ENCODE assay signal across 9 cellular contexts in genomic region chr9:34675048-34675714, GRCh38. TPM values are rescaled to one million over a fixed set of nuclear protein-coding genes. Genes with fewer than 3 reads are reported as not detected.
DNase-seq lines count a peak whose midpoint lies in the region; ATAC-seq, FAIRE-seq and TF ChIP-seq lines count a peak whose summit lies in the region.
"Had no signal": no experiment of that assay in that cellular context is flagged by ENCODE, and none has a peak within 500 bp of the region (broad histone marks: within the 10 kb centered on the region; RNA-seq: fewer than 3 reads in every experiment).

No MANE protein-coding gene starts in this region.

- H3K4me2 ChIP-seq in endothelial cell of umbilical vein (ENCODE audit: insufficient read depth, low read length), result no peak overlapping the region

- TF ChIP-seq CTCF in BJ (IDR thresholded peaks at IDR 0.05; ENCODE audit: insufficient read depth, low read depth, low read length) (peak; percentile 88), endothelial cell of umbilical vein (IDR thresholded peaks at IDR 0.05; ENCODE audit: extremely low read depth in 1 of 2, insufficient read depth in 1 of 2, low read depth in 1 of 2, low read length in 2 of 2) (peak; percentile 86 to 94), tibial artery (IDR thresholded peaks at IDR 0.05) (peak; percentile 27 to 41)

- peak; percentile 88 for FAIRE-seq in endothelial cell of umbilical vein (lab: Jason Lieb, UNC)

- H3K4me1 ChIP-seq in endothelial cell of umbilical vein (ENCODE audit: control insufficient read depth, extremely low read depth, insufficient read depth, low read length) (no peaks in the 10 kb centered on the region), tibial artery (no peaks in the 10 kb centered on the region)

- no peaks in the 10 kb centered on the region for H4K20me1 ChIP-seq in endothelial cell of umbilical vein (replicated peaks; ENCODE audit: control insufficient read depth, extremely low read depth, insufficient read depth, low read length)

- no peak overlapping the region for H3K9ac ChIP-seq in endothelial cell of umbilical vein (replicated peaks; ENCODE audit: extremely low read depth, insufficient read depth, low read length)

- POLR2A ChIA-PET in BJ (lab: Charles Lee), result no interaction called here
- POLR2A ChIA-PET in endothelial cell of umbilical vein (lab: Charles Lee), result no interaction called here
- POLR2A ChIA-PET in naive thymus-derived CD8-positive, alpha-beta T cell (lab: Charles Lee), result no interaction called here

- CTCF ChIA-PET in BJ (lab: Yijun Ruan, JAX), result interaction anchor here (0.7 to 3.4 kb wide), 11 partner anchors 9 to 39 kb away, joined by 3 to 45 read pairs (median 5); partner anchors contain the start of gene CCL27
- CTCF ChIA-PET in endothelial cell of umbilical vein (lab: Charles Lee), result interaction anchor here (1.1 to 6.2 kb wide), 7 partner anchors 10 to 310 kb away, joined by 3 to 92 read pairs (median 4); no protein-coding TSS in a partner anchor

- H3K27ac Mint-ChIP-seq in naive thymus-derived CD8-positive, alpha-beta T cell, result peak overlapping the region in 2 of 10 donors; percentile 19 to 57

- dilution Hi-C loops in endothelial cell of umbilical vein (cut with MboI; ENCODE audit: extremely low pct_ligation_motif_present, low sequenced_read_pairs), result no loop called here

- peak; percentile 60 for ATAC-seq in GM21723 (IDR thresholded peaks at IDR 0.05; ENCODE audit: unreplicated experiment)
- peak; percentile 65 to 87 for ATAC-seq in naive thymus-derived CD8-positive, alpha-beta T cell
- ATAC-seq in GM18511 (IDR thresholded peaks at IDR 0.05; ENCODE audit: unreplicated experiment), result no peak

- BruUV-seq in endothelial cell of umbilical vein (replicated peaks; lab: Mats Ljungman, UMichigan), result no TSS peak

- H3K9me3 ChIP-seq in endothelial cell of umbilical vein (replicated peaks; ENCODE audit: control insufficient read depth, insufficient read depth, low read length), result no peaks in the 10 kb centered on the region
- H3K9me3 ChIP-seq in tibial artery, result no peaks in the 10 kb centered on the region
- H3K9me3 ChIP-seq: ovary had no signal

- TF ChIP-seq POLR2A in endothelial cell of umbilical vein (IDR thresholded peaks at IDR 0.05; ENCODE audit: low read depth, low read length), result no peak

- H3K27me3 Mint-ChIP-seq in naive thymus-derived CD8-positive, alpha-beta T cell, result no peaks in the 10 kb centered on the region

- H3K9me3 Mint-ChIP-seq in naive thymus-derived CD8-positive, alpha-beta T cell, result peaks cover 0 to 7% (median 0%) of the 10 kb centered on the region in 9 donors

- intact Hi-C loops in endothelial cell of umbilical vein (cut with micrococcal nuclease), result loop anchor here (1.0 to 10.0 kb wide), 3 partner anchors 10 to 310 kb away; partner anchors contain the start of gene DNAJB5
- intact Hi-C loops in tibial artery (cut with DNase I; ENCODE audit: low total_unique reads), result no loop called here

- H2AFZ ChIP-seq in endothelial cell of umbilical vein (ENCODE audit: low read depth, low read length), result no peak overlapping the region

- no peak overlapping the region for H3K27ac ChIP-seq in endothelial cell of umbilical vein (ENCODE audit: insufficient read depth, low read depth, low read length)
- no peak overlapping the region for H3K27ac ChIP-seq in tibial artery
- H3K27ac ChIP-seq: ovary had no signal

- H3K36me3 Mint-ChIP-seq in naive thymus-derived CD8-positive, alpha-beta T cell, result peaks cover 0 to 5% (median 0%) of the 10 kb centered on the region in 3 donors

- no peaks in the 10 kb centered on the region for H3K9me1 ChIP-seq in endothelial cell of umbilical vein (replicated peaks; ENCODE audit: control insufficient read depth, extremely low read depth, insufficient read depth, low read length)

- H3K4me1 Mint-ChIP-seq in naive thymus-derived CD8-positive, alpha-beta T cell, result peaks cover 0 to 2% (median under 1%) of the 10 kb centered on the region in 4 donors

- no peaks in the 10 kb centered on the region for H3K79me2 ChIP-seq in endothelial cell of umbilical vein (ENCODE audit: control insufficient read depth, insufficient read depth, low read length)

- H3K36me3 ChIP-seq in BJ (ENCODE audit: control insufficient read depth, insufficient read depth, low read length) (peaks cover 2% of the 10 kb centered on the region), endothelial cell of umbilical vein (ENCODE audit: control insufficient read depth in 2 of 2, extremely low read depth in 1 of 2, insufficient read depth in 2 of 2, low read length in 2 of 2) (no peaks in the 10 kb centered on the region), tibial artery (peaks cover 0 to 10% (median 7%) of the 10 kb centered on the region in 3 donors)
- H3K36me3 ChIP-seq: ovary had no signal

- H3K4me3 Mint-ChIP-seq in naive thymus-derived CD8-positive, alpha-beta T cell, result no peak overlapping the region

- H3K27me3 ChIP-seq in BJ (ENCODE audit: control insufficient read depth, insufficient read depth, low read length), result no peaks in the 10 kb centered on the region
- no peaks in the 10 kb centered on the region for H3K27me3 ChIP-seq in endothelial cell of umbilical vein (ENCODE audit: control insufficient read depth in 2 of 2, insufficient read depth in 2 of 2, low read length in 2 of 2)
- no peaks in the 10 kb centered on the region for H3K27me3 ChIP-seq in tibial artery
- H3K27me3 ChIP-seq: ovary had no signal

- DNase-seq in BJ (ENCODE audit: low read depth) (no peak), NCI-H526 (lab: John Stamatoyannopoulos, UW) (peak; percentile 60 to 91), endothelial cell of umbilical vein (ENCODE audit: low read depth, low spot score) (peak; percentile 72), tibial artery (peak in 1 of 2 donors; percentile 54)
- peak; percentile 48 to 57 for DNase-seq in activated CD4-positive, alpha-beta T cell treated with anti-CD3 and anti-CD28 coated beads, Interleukin-2, amount 50 U/mL, for 4 hours
- DNase-seq in naive thymus-derived CD8-positive, alpha-beta T cell, result peak; percentile 21 to 78 (median 38)

- H3K4me3 ChIP-seq in BJ (ENCODE audit: low read depth, low read length) (no peak overlapping the region), endothelial cell of umbilical vein (replicated peaks in 1 of 3; ENCODE audit: insufficient read depth in 1 of 3, low read depth in 1 of 3, low read length in 3 of 3) (no peak overlapping the region), tibial artery (no peak overlapping the region)
- H3K4me3 ChIP-seq: ovary had no signal

RNA-seq across cellular contexts. Expression of gene CCL27, which starts 12.7 kb away (rescaled TPM):
- 0.11 and 0.12 TPM in 2 replicates for polyA plus RNA-seq in BJ (2011; rRNA removed)
- polyA minus RNA-seq in BJ (2011; rRNA and poly(A)+ RNA removed), result not detected in 2 replicates
- not detected in 2 replicates for total RNA-seq in endothelial cell of umbilical vein
- not detected in 2 replicates for polyA plus RNA-seq in endothelial cell of umbilical vein
- not detected in 2 replicates for polyA plus RNA-seq in endothelial cell of umbilical vein (2011; cell fraction: cytosol; rRNA removed)
- polyA plus RNA-seq in endothelial cell of umbilical vein (2011; cell fraction: nucleus; rRNA removed), result not detected in 2 replicates
- not detected in 2 replicates for polyA plus RNA-seq in endothelial cell of umbilical vein (2012)
- polyA minus RNA-seq in endothelial cell of umbilical vein, result not detected in 2 replicates
- not detected for polyA minus RNA-seq in endothelial cell of umbilical vein (2011; cell fraction: cytosol; rRNA and poly(A)+ RNA removed)
- polyA minus RNA-seq in endothelial cell of umbilical vein (2011; cell fraction: nucleus; rRNA and poly(A)+ RNA removed), result not detected in 2 replicates
- not detected for total RNA-seq in naive thymus-derived CD8-positive, alpha-beta T cell
- not detected for polyA plus RNA-seq in naive thymus-derived CD8-positive, alpha-beta T cell

RNA-seq across cellular contexts. Expression of gene CCL19, which starts 15.9 kb away (rescaled TPM):
- polyA plus RNA-seq in BJ (2011; rRNA removed), result not detected in 2 replicates
- not detected in 2 replicates for polyA minus RNA-seq in BJ (2011; rRNA and poly(A)+ RNA removed)
- not detected in 2 replicates for total RNA-seq in endothelial cell of umbilical vein
- polyA plus RNA-seq in endothelial cell of umbilical vein, result not detected in 2 replicates
- polyA plus RNA-seq in endothelial cell of umbilical vein (2011; cell fraction: cytosol; rRNA removed), result not detected in 2 replicates
- not detected in 2 replicates for polyA plus RNA-seq in endothelial cell of umbilical vein (2011; cell fraction: nucleus; rRNA removed)
- not detected in 2 replicates for polyA plus RNA-seq in endothelial cell of umbilical vein (2012)
- polyA minus RNA-seq in endothelial cell of umbilical vein, result not detected in 2 replicates
- not detected for polyA minus RNA-seq in endothelial cell of umbilical vein (2011; cell fraction: cytosol; rRNA and poly(A)+ RNA removed)
- polyA minus RNA-seq in endothelial cell of umbilical vein (2011; cell fraction: nucleus; rRNA and poly(A)+ RNA removed), result not detected in 2 replicates
- not detected for total RNA-seq in naive thymus-derived CD8-positive, alpha-beta T cell
- polyA plus RNA-seq in naive thymus-derived CD8-positive, alpha-beta T cell, result not detected

RNA-seq across cellular contexts. Expression of gene IL11RA, which starts 23.2 kb away (rescaled TPM):
- polyA plus RNA-seq in BJ (2011; rRNA removed) (21.8 and 38.4 TPM in 2 replicates), endothelial cell of umbilical vein (18.6 and 22.5 TPM in 2 replicates)
- 16.3 and 18.8 TPM in 2 replicates for polyA minus RNA-seq in BJ (2011; rRNA and poly(A)+ RNA removed)
- 13.6 and 15.3 TPM in 2 replicates for total RNA-seq in endothelial cell of umbilical vein
- 7.2 and 10.3 TPM in 2 replicates for polyA plus RNA-seq in endothelial cell of umbilical vein (2011; cell fraction: cytosol; rRNA removed)
- 49.6 and 67.6 TPM in 2 replicates for polyA plus RNA-seq in endothelial cell of umbilical vein (2011; cell fraction: nucleus; rRNA removed)
- 5.0 and 9.8 TPM in 2 replicates for polyA plus RNA-seq in endothelial cell of umbilical vein (2012)
- 6.8 and 10.8 TPM in 2 replicates for polyA minus RNA-seq in endothelial cell of umbilical vein
- 2.8 TPM for polyA minus RNA-seq in endothelial cell of umbilical vein (2011; cell fraction: cytosol; rRNA and poly(A)+ RNA removed)
- 12.5 and 16.8 TPM in 2 replicates for polyA minus RNA-seq in endothelial cell of umbilical vein (2011; cell fraction: nucleus; rRNA and poly(A)+ RNA removed)
- 100 to 1,000 TPM; 135 to 144 TPM for total RNA-seq in naive thymus-derived CD8-positive, alpha-beta T cell
- polyA plus RNA-seq in naive thymus-derived CD8-positive, alpha-beta T cell, result 1 to 10 TPM; 5.1 to 7.7 (median 6.1) TPM

RNA-seq across cellular contexts. Expression of gene GALT, which starts 28.7 kb away (rescaled TPM):
- polyA plus RNA-seq in BJ (2011; rRNA removed), result 26.6 and 41.5 TPM in 2 replicates
- 13.4 and 14.6 TPM in 2 replicates for polyA minus RNA-seq in BJ (2011; rRNA and poly(A)+ RNA removed)
- 30.0 and 36.6 TPM in 2 replicates for total RNA-seq in endothelial cell of umbilical vein
- polyA plus RNA-seq in endothelial cell of umbilical vein, result 58.5 and 61.3 TPM in 2 replicates
- 22.5 and 25.6 TPM in 2 replicates for polyA plus RNA-seq in endothelial cell of umbilical vein (2011; cell fraction: cytosol; rRNA removed)
- polyA plus RNA-seq in endothelial cell of umbilical vein (2011; cell fraction: nucleus; rRNA removed), result 240 and 284 TPM in 2 replicates
- polyA plus RNA-seq in endothelial cell of umbilical vein (2012), result 23.6 and 34.5 TPM in 2 replicates
- 29.7 and 32.3 TPM in 2 replicates for polyA minus RNA-seq in endothelial cell of umbilical vein
- polyA minus RNA-seq in endothelial cell of umbilical vein (2011; cell fraction: cytosol; rRNA and poly(A)+ RNA removed), result 8.6 TPM
- polyA minus RNA-seq in endothelial cell of umbilical vein (2011; cell fraction: nucleus; rRNA and poly(A)+ RNA removed), result 41.9 and 46.0 TPM in 2 replicates
- 100 to 1,000 TPM; 170 to 181 TPM for total RNA-seq in naive thymus-derived CD8-positive, alpha-beta T cell
- polyA plus RNA-seq in naive thymus-derived CD8-positive, alpha-beta T cell, result 10 to 100 TPM; 38.2 to 46.7 (median 42.0) TPM

RNA-seq across cellular contexts. Expression of gene CCL21, which starts 34.8 kb away (rescaled TPM):
- polyA plus RNA-seq in BJ (2011; rRNA removed) (not detected in 2 replicates), endothelial cell of umbilical vein (0.17 TPM in 1 of 2 replicates, not detected in the other)
- polyA minus RNA-seq in BJ (2011; rRNA and poly(A)+ RNA removed), result not detected in 2 replicates
- 0.85 TPM in 1 of 2 replicates, not detected in the other for total RNA-seq in endothelial cell of umbilical vein
- polyA plus RNA-seq in endothelial cell of umbilical vein (2011; cell fraction: cytosol; rRNA removed), result 0.14 TPM in 1 of 2 replicates, not detected in the other
- polyA plus RNA-seq in endothelial cell of umbilical vein (2011; cell fraction: nucleus; rRNA removed), result not detected in 2 replicates
- not detected in 2 replicates for polyA plus RNA-seq in endothelial cell of umbilical vein (2012)
- 0.53 TPM in 1 of 2 replicates, not detected in the other for polyA minus RNA-seq in endothelial cell of umbilical vein
- not detected for polyA minus RNA-seq in endothelial cell of umbilical vein (2011; cell fraction: cytosol; rRNA and poly(A)+ RNA removed)
- polyA minus RNA-seq in endothelial cell of umbilical vein (2011; cell fraction: nucleus; rRNA and poly(A)+ RNA removed), result not detected in 2 replicates
- total RNA-seq in naive thymus-derived CD8-positive, alpha-beta T cell, result not detected
- polyA plus RNA-seq in naive thymus-derived CD8-positive, alpha-beta T cell, result not detected

Comparison
In these comparisons a context has a peak if more than half of its experiments do, and no peak if none do; other contexts are left out.
1. CTCF ChIP-seq: peak in every context shown above with its lines; median percentile 90 in endothelial cell of umbilical vein; 88 in BJ; 34 in tibial artery.